9 cellular contexts compared by ENCODE assay signal in the genomic region with DNA sequence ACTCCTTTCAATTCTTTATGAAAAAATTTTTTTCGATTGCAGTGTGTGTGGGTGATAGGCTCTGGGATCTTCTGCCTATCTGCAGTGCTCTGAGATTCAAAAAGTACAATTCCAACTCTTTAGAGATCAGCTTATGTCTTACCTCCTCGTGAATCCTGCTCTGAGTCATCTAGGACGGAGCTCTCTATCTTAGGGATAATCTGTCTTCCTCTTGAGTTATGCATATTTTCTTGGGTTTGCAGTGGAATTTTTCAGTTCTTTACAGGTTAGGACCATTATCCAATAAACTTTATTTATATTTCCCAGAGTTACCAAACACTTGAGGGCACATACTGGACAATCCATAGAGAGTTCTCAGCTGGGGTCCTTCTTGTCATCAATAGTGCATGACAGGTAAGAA.
"Had no signal": no experiment of that assay in that cellular context is flagged by ENCODE, and none has a peak within 500 bp of the region (broad histone marks: within the 10 kb centered on the region; RNA-seq: fewer than 3 reads in every experiment).

No MANE protein-coding gene starts in this region.

- H3K9me3 ChIP-seq: HAP-1 had no signal

- H3K4me1 ChIP-seq: HAP-1 had no signal

- H3K27ac ChIP-seq: GM23248 had no signal

- H3K9ac ChIP-seq: GM23248 had no signal

- H3K36me3 ChIP-seq: HAP-1 had no signal

- H2AFZ ChIP-seq: GM23248, GM23338 had no signal

- H3K4me2 ChIP-seq: GM23338 had no signal

- DNase-seq: GM23248, GOT3, H7, H9, HCEC 1CT, HFFc6 had no signal

- H3K4me3 ChIP-seq: GM23248, GM23338, HAP-1 had no signal

- ATAC-seq: GM23338, HCT116 had no signal
